In the genomic region with DNA sequence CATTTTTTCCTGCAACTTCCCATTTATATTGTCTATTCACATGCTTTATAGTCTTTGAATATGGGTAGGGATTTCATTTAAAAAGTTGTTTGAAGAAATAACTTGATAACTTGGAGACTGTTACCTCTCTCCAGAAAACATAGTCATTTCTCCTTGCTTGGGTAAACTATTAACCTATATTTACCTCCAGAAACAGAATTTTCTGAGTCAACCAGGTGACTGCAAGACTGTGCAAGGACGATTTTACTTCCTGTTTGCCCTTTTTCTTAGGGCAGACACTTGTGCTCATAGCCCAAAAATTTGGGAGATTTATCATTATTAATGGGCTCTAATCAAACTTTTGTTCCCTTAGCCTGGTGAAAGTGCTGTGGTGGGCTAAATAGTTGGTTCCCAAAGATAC, we compare ENCODE assay signal across 28 cellular contexts. TPM values are rescaled to one million over a fixed set of nuclear protein-coding genes. Genes with fewer than 3 reads are reported as not detected.
DNase-seq lines count a peak whose midpoint lies in the region; ATAC-seq, FAIRE-seq and TF ChIP-seq lines count a peak whose summit lies in the region.
"Had no signal": no experiment of that assay in that cellular context is flagged by ENCODE, and none has a peak within 500 bp of the region (broad histone marks: within the 10 kb centered on the region; RNA-seq: fewer than 3 reads in every experiment).

No MANE protein-coding gene starts in this region.

- H3K9me3 ChIP-seq in GM12878 (replicated peaks; ENCODE audit: control insufficient read depth, insufficient read depth, low read length) = no peaks in the 10 kb centered on the region
- H3K9me3 ChIP-seq: stomach had no signal

- FAIRE-seq in D721Med (lab: Jason Lieb, UNC) = peak; percentile 32
- FAIRE-seq in GM12878 (lab: Jason Lieb, UNC) = no peak
- FAIRE-seq: GM12891, K562, RCC 7860 had no signal

- intact Hi-C loops in GM12878 (cut with micrococcal nuclease; ENCODE audit: unreplicated experiment) = no loop called here

- no peak overlapping the region for H3K4me3 ChIP-seq in GM12878
- H3K4me3 ChIP-seq: K562, stomach had no signal

- CTCF ChIA-PET in GM12878 (lab: Yijun Ruan, JAX) = no interaction called here

- H3K4me2 ChIP-seq in GM12878 (ENCODE audit: control insufficient read depth, insufficient read depth) = no peak overlapping the region

- TF ChIP-seq CTCF in D721Med (IDR thresholded peaks at IDR 0.05; ENCODE audit: insufficient read depth, missing control alignments) (no peak), GM12878 (IDR thresholded peaks at IDR 0.05 in 2 of 3, conservative IDR thresholded peaks at IDR 0.05 in 1 of 3; ENCODE audit: control insufficient read depth in 2 of 3, extremely low read depth in 1 of 3, insufficient read depth in 1 of 3, low read depth in 3 of 3, low read length in 3 of 3) (no peak), GM10266 (IDR thresholded peaks at IDR 0.05; ENCODE audit: control insufficient read depth, insufficient read depth, low read depth, missing control alignments) (no peak)

- no peak for TF ChIP-seq RAD21 in GM12878 (IDR thresholded peaks at IDR 0.05; ENCODE audit: insufficient read depth, low read depth, low read length)

- WGBS in GM12878 (ENCODE audit: insufficient coverage, insufficient replicate concordance, low lambda C conversion rate, missing lambda C conversion rate) = 0% methylated on average over 1 of the region's 1 CpG

- ATAC-seq in GM19438 (IDR thresholded peaks at IDR 0.05; ENCODE audit: low read depth, unreplicated experiment) (peak; percentile 87), HG02981 (IDR thresholded peaks at IDR 0.05; ENCODE audit: unreplicated experiment) (peak; percentile 88), GM12878 (peak; percentile 55), GM21576 (IDR thresholded peaks at IDR 0.05; ENCODE audit: unreplicated experiment) (no peak), GM19023 (IDR thresholded peaks at IDR 0.05; ENCODE audit: unreplicated experiment) (no peak)
- ATAC-seq: activated CD4-positive, alpha-beta T cell treated with anti-CD3 and anti-CD28 coated beads for 36 hours; activated T-cell treated with anti-CD3 and anti-CD28 coated beads, Interleukin-2, amount 50 U/mL, for 72 hours; HCT116; K562; T-helper 17 cell had no signal

- RAD21 ChIA-PET in GM12878 (lab: Charles Lee; ENCODE audit: unreplicated experiment) = no interaction called here

- SMC1A ChIA-PET in GM12878 (lab: Charles Lee; ENCODE audit: uncharacterized antibody, unreplicated experiment) = interaction anchor here (1.4 kb wide), 1 partner anchor 11 kb away, joined by 4 read pairs; no protein-coding TSS in a partner anchor

- no peak for TF ChIP-seq EP300 in GM12878 (IDR thresholded peaks at IDR 0.05; ENCODE audit: borderline replicate concordance in 1 of 2, control insufficient read depth in 1 of 2, low read depth in 2 of 2, low read length in 2 of 2)

- H3K27ac ChIP-seq in GM12878 (ENCODE audit: control insufficient read depth, insufficient read depth) = no peak overlapping the region
- H3K27ac ChIP-seq: 22Rv1, stomach had no signal

- POLR2A ChIA-PET in GM12878 (lab: Charles Lee) = no interaction called here

- no peaks in the 10 kb centered on the region for H3K4me1 ChIP-seq in GM12878 (ENCODE audit: control insufficient read depth, insufficient read depth, low read length)

- H3K9ac ChIP-seq in GM12878 (ENCODE audit: control insufficient read depth, insufficient read depth, low read length) = no peak overlapping the region

- no TSS peak for BruUV-seq in GM12878 (replicated peaks; lab: Mats Ljungman, UMichigan)

- H4K20me1 ChIP-seq in GM12878 (ENCODE audit: control insufficient read depth, insufficient read depth) = no peaks in the 10 kb centered on the region

- H3K79me2 ChIP-seq in GM12878 (ENCODE audit: control insufficient read depth, insufficient read depth, low read length) = no peaks in the 10 kb centered on the region

- no peaks in the 10 kb centered on the region for H3K36me3 ChIP-seq in GM12878 (ENCODE audit: control insufficient read depth in 2 of 2, insufficient read depth in 2 of 2, low read length in 1 of 2)
- H3K36me3 ChIP-seq: stomach had no signal

- H3K27me3 ChIP-seq in GM12878 (replicated peaks in 1 of 2; ENCODE audit: control insufficient read depth in 2 of 2, insufficient read depth in 2 of 2, low read length in 1 of 2) = no peaks in the 10 kb centered on the region; a peak in 2 of 4 replicates

- H2AFZ ChIP-seq in GM12878 (ENCODE audit: control insufficient read depth, low read depth, low read length) = no peak overlapping the region

- in situ Hi-C loops in GM12878 (cut with MboI) = no loop called here

- no peak for TF ChIP-seq POLR2A in GM12878 (IDR thresholded peaks at IDR 0.05; ENCODE audit: low read depth, low read length)

- DNase-seq in D721Med (ENCODE audit: insufficient read length, low spot score) = no peak
- DNase-seq in GM12878 (ENCODE audit: low read depth, low spot score) = no peak
- no peak for DNase-seq in GM10266 (ENCODE audit: extremely low spot score)
- DNase-seq in medulla oblongata (ENCODE audit: extremely low spot score) = no peak
- DNase-seq: activated CD4-positive, alpha-beta T cell treated with anti-CD3 and anti-CD28 coated beads for 36 hours; activated naive CD4-positive, alpha-beta T cell treated with anti-CD3 and anti-CD28 coated beads, Interleukin-2, amount 50 U/mL, for 16 hours; activated T-cell treated with anti-CD3 and anti-CD28 coated beads, Interleukin-2, amount 50 U/mL, for 72 hours; anterior cingulate cortex; DMS79 treated with DMSO at 0.1 percent for 48 hours; mesenchymal stem cell; naive B cell; NCI-H1436 treated with DMSO at 0.1 percent for 48 hours; NCI-H524 treated with DMSO at 0.1 percent for 48 hours; occipital lobe; stimulated activated CD4-positive, alpha-beta T cell treated with anti-CD3 and anti-CD28 coated beads, Interleukin-2, amount 100 ng/mL, for 48 hours; stomach; T-helper 17 cell had no signal

TF ChIP-seq in GM12878, 131 proteins besides CTCF, POLR2A, EP300 and RAD21 (continues in another document):
- no peak for TF ChIP-seq CBFB (IDR thresholded peaks at IDR 0.05; ENCODE audit: low read depth)
- no peak for TF ChIP-seq ESRRA (IDR thresholded peaks at IDR 0.05; ENCODE audit: low read length)
- no peak for TF ChIP-seq HDAC6 (IDR thresholded peaks at IDR 0.05; ENCODE audit: unreplicated experiment)

RNA-seq across cellular contexts. Expression of gene MOBP, which starts 14.3 kb away (rescaled TPM):
- 0.15 TPM in 1 of 2 replicates, not detected in the other for total RNA-seq in GM12878 (2013; cell fraction: nucleolus; rRNA removed)
- total RNA-seq in GM12878 (2014; rRNA removed) = 0.11 TPM in 1 of 2 replicates, not detected in the other
- 0.04 and 0.09 TPM in 2 replicates for total RNA-seq in GM12878 (2014; rRNA removed; fragmentation: Illumina TruSeq; extraction: Trizol)
- total RNA-seq in GM12878 (2021) = 0.08 TPM in 1 of 2 replicates, not detected in the other
- polyA plus RNA-seq in GM12878 (2011; ENCODE audit: low read depth) = not detected
- polyA plus RNA-seq in GM12878 (2011; rRNA removed) = 0.06 TPM in 1 of 2 replicates, not detected in the other
- polyA plus RNA-seq in GM12878 (2011; cell fraction: cytosol; rRNA removed) = 0.02 TPM in 1 of 2 replicates, not detected in the other
- polyA plus RNA-seq in GM12878 (2011; cell fraction: nucleus; rRNA removed) = not detected in 2 replicates
- polyA plus RNA-seq in GM12878 (2012) = 0.07 and 0.11 TPM in 2 replicates
- polyA plus RNA-seq in GM12878 (2014; fragmentation: Illumina TruSeq; extraction: Trizol) = 0.05 and 0.09 TPM in 2 replicates
- under 1 TPM in 1 of 2 experiments, not detected in 1; 0.05 TPM for polyA plus RNA-seq in GM12878 (2014; fragmentation: Nextera tagmentation; extraction: Ambion mirVana)
- polyA plus RNA-seq in GM12878 (2014; rRNA removed) = 0.09 and 0.10 TPM in 2 replicates
- polyA plus RNA-seq in GM12878 (2016; fragmentation: Nextera tagmentation; extraction: Ambion mirVana) = not detected
- not detected in 2 replicates for polyA minus RNA-seq in GM12878 (2011; rRNA and poly(A)+ RNA removed)
- polyA minus RNA-seq in GM12878 (2011; cell fraction: cytosol; rRNA and poly(A)+ RNA removed) = not detected in 2 replicates
- polyA minus RNA-seq in GM12878 (2011; cell fraction: nucleus; rRNA and poly(A)+ RNA removed) = not detected in 2 replicates
- total RNA-seq: activated CD4-positive, alpha-beta T cell treated with anti-CD3 and anti-CD28 coated beads for 36 hours; HT-29; SK-MEL-5; T-helper 17 cell had no signal

RNA-seq across cellular contexts. Expression of gene RPSA, which starts 46.6 kb away (rescaled TPM):
- total RNA-seq in GM12878 (2013; cell fraction: nucleolus; rRNA removed) = 522 and 525 TPM in 2 replicates
- total RNA-seq in GM12878 (2014; rRNA removed) = 4,357 and 4,628 TPM in 2 replicates
- total RNA-seq in GM12878 (2014; rRNA removed; fragmentation: Illumina TruSeq; extraction: Trizol) = 2,779 and 2,826 TPM in 2 replicates
- 3,010 and 3,122 TPM in 2 replicates for total RNA-seq in GM12878 (2021)
- polyA plus RNA-seq in GM12878 (2011; ENCODE audit: low read depth) = 3,044 TPM
- 3,803 and 5,036 TPM in 2 replicates for polyA plus RNA-seq in GM12878 (2011; rRNA removed)
- polyA plus RNA-seq in GM12878 (2011; cell fraction: cytosol; rRNA removed) = 6,512 and 6,792 TPM in 2 replicates
- 1,724 and 2,216 TPM in 2 replicates for polyA plus RNA-seq in GM12878 (2011; cell fraction: nucleus; rRNA removed)
- polyA plus RNA-seq in GM12878 (2012) = 3,192 and 3,878 TPM in 2 replicates
- 3,456 and 3,909 TPM in 2 replicates for polyA plus RNA-seq in GM12878 (2014; fragmentation: Illumina TruSeq; extraction: Trizol)
- polyA plus RNA-seq in GM12878 (2014; fragmentation: Nextera tagmentation; extraction: Ambion mirVana) = 1,000 to 10,000 TPM; 2,843 to 4,532 TPM
- polyA plus RNA-seq in GM12878 (2014; rRNA removed) = 4,347 and 4,651 TPM in 2 replicates
- 1,000 to 10,000 TPM; 1,012 to 1,145 TPM for polyA plus RNA-seq in GM12878 (2016; fragmentation: Nextera tagmentation; extraction: Ambion mirVana)
- 2,235 and 3,046 TPM in 2 replicates for polyA minus RNA-seq in GM12878 (2011; rRNA and poly(A)+ RNA removed)
- polyA minus RNA-seq in GM12878 (2011; cell fraction: cytosol; rRNA and poly(A)+ RNA removed) = 634 and 707 TPM in 2 replicates
- polyA minus RNA-seq in GM12878 (2011; cell fraction: nucleus; rRNA and poly(A)+ RNA removed) = 351 and 460 TPM in 2 replicates

Comparison
In these comparisons a context has a peak if more than half of its experiments do, and no peak if none do; other contexts are left out.
1. ATAC-seq: peak in GM19438 (single experiment), HG02981 (single experiment) and GM12878 (single experiment); none in GM21576 (single experiment) and GM19023 (single experiment).